In genomic region chr21:42845296-42845965, GRCh38 we compare ENCODE assay signal across 11 cellular contexts. TPM values are rescaled to one million over a fixed set of nuclear protein-coding genes. Genes with fewer than 3 reads are reported as not detected.
DNase-seq lines count a peak whose midpoint lies in the region; ATAC-seq and TF ChIP-seq lines count a peak whose summit lies in the region.
"Had no signal": no experiment of that assay in that cellular context is flagged by ENCODE, and none has a peak within 500 bp of the region (broad histone marks: within the 10 kb centered on the region; RNA-seq: fewer than 3 reads in every experiment).

No MANE protein-coding gene starts in this region.

- H3K4me2 ChIP-seq in hepatocyte: no peak overlapping the region

- no peak for ATAC-seq in GM21576 (IDR thresholded peaks at IDR 0.05; ENCODE audit: unreplicated experiment)

- WGBS in thyroid gland, 2 donors: 76 to 80% methylated on average over 21 of the region's 21 CpGs
- WGBS in hepatocyte (ENCODE audit: low lambda C conversion rate, missing lambda C conversion rate): 91% methylated on average over 21 of the region's 21 CpGs

- no peaks in the 10 kb centered on the region for H3K79me2 ChIP-seq in hepatocyte

- H3K9me2 ChIP-seq in hepatocyte (replicated peaks; ENCODE audit: insufficient read depth): no peaks in the 10 kb centered on the region

- no peak overlapping the region for H3K4me3 ChIP-seq in dorsolateral prefrontal cortex
- no peak overlapping the region for H3K4me3 ChIP-seq in thyroid gland (replicated peaks in 1 of 3)
- no peak overlapping the region for H3K4me3 ChIP-seq in hepatocyte
- H3K4me3 ChIP-seq: ascending aorta had no signal

- TF ChIP-seq CTCF in dorsolateral prefrontal cortex (IDR thresholded peaks at IDR 0.05 in 54 of 56, conservative IDR thresholded peaks at IDR 0.05 in 2 of 56; ENCODE audit: low read depth in 1 of 56, partially characterized antibody in 56 of 56) (no peak), thyroid gland (IDR thresholded peaks at IDR 0.05) (no peak), hepatocyte (IDR thresholded peaks at IDR 0.05; ENCODE audit: poor library complexity) (no peak)

- H3K4me1 Mint-ChIP-seq in activated naive CD4-positive, alpha-beta T cell treated with anti-CD3 and anti-CD28 coated beads, Interleukin-2, amount 10 ng/mL, durations not matched to agents 7 days and 5 days: no peaks in the 10 kb centered on the region
- H3K4me1 Mint-ChIP-seq in activated T-helper 2 cell treated with anti-CD3 and anti-CD28 coated beads, Interferon-gamma antibody, Interleukin-2, Interleukin-4, amounts not matched to agents 10 μg/mL and 5 μg/mL and 100 μg/mL, durations not matched to agents 14 hours and 24 hours and 36 hours (ENCODE audit: low read depth): no peaks in the 10 kb centered on the region

- TF ChIP-seq POLR2A in thyroid gland (IDR thresholded peaks at IDR 0.05): no peak

- no peaks in the 10 kb centered on the region for H3K27me3 Mint-ChIP-seq in activated naive CD4-positive, alpha-beta T cell treated with anti-CD3 and anti-CD28 coated beads, Interleukin-2, amount 10 ng/mL, durations not matched to agents 7 days and 5 days
- H3K27me3 Mint-ChIP-seq in activated T-helper 2 cell treated with anti-CD3 and anti-CD28 coated beads, Interferon-gamma antibody, Interleukin-2, Interleukin-4, amounts not matched to agents 10 μg/mL and 5 μg/mL and 100 μg/mL, durations not matched to agents 14 hours and 24 hours and 36 hours (ENCODE audit: low read depth): no peaks in the 10 kb centered on the region

- H3K27ac ChIP-seq in dorsolateral prefrontal cortex: peak overlapping the region in 27 of 59 donors; percentile 5 to 71 (median 36)
- H3K27ac ChIP-seq in thyroid gland: peak overlapping the region; percentile 53 to 70 (median 65)
- no peak overlapping the region for H3K27ac ChIP-seq in hepatocyte
- H3K27ac ChIP-seq: ascending aorta, HL-60 had no signal

- H3K4me3 Mint-ChIP-seq in activated naive CD4-positive, alpha-beta T cell treated with anti-CD3 and anti-CD28 coated beads, Interleukin-2, amount 10 ng/mL, durations not matched to agents 7 days and 5 days: no peak overlapping the region
- no peak overlapping the region for H3K4me3 Mint-ChIP-seq in activated T-helper 2 cell treated with anti-CD3 and anti-CD28 coated beads, Interferon-gamma antibody, Interleukin-2, Interleukin-4, amounts not matched to agents 10 μg/mL and 5 μg/mL and 100 μg/mL, durations not matched to agents 14 hours and 24 hours and 36 hours (ENCODE audit: low read depth)

- intact Hi-C loops in dorsolateral prefrontal cortex (cut with DNase I) (no loop called here), thyroid gland (cut with DNase I) (loop anchor here (10.0 kb wide), 1 partner anchor 59 kb away; no protein-coding TSS in a partner anchor)
- intact Hi-C loops in activated T-helper 2 cell treated with anti-CD3 and anti-CD28 coated beads, Interferon-gamma antibody, Interleukin-2, Interleukin-4, amounts not matched to agents 10 μg/mL and 5 μg/mL and 100 μg/mL, durations not matched to agents 14 hours and 24 hours and 36 hours (cut with micrococcal nuclease): no loop called here

- no peaks in the 10 kb centered on the region for H3K9me3 Mint-ChIP-seq in activated naive CD4-positive, alpha-beta T cell treated with anti-CD3 and anti-CD28 coated beads, Interleukin-2, amount 10 ng/mL, durations not matched to agents 7 days and 5 days
- no peaks in the 10 kb centered on the region for H3K9me3 Mint-ChIP-seq in activated T-helper 2 cell treated with anti-CD3 and anti-CD28 coated beads, Interferon-gamma antibody, Interleukin-2, Interleukin-4, amounts not matched to agents 10 μg/mL and 5 μg/mL and 100 μg/mL, durations not matched to agents 14 hours and 24 hours and 36 hours

- H4K20me1 ChIP-seq in hepatocyte (ENCODE audit: insufficient read depth, poor library complexity, severe bottlenecking): no peaks in the 10 kb centered on the region

- peak; percentile 5 for DNase-seq in activated naive CD4-positive, alpha-beta T cell treated with anti-CD3 and anti-CD28 coated beads, Interleukin-2, amount 50 U/mL, for 16 hours
- DNase-seq in activated naive CD4-positive, alpha-beta T cell treated with anti-CD3 and anti-CD28 coated beads, Interleukin-2, amount 10 ng/mL, durations not matched to agents 7 days and 5 days: no peak
- peak in 8 of 10 donors; percentile 36 to 53 (median 44) for DNase-seq in dorsolateral prefrontal cortex
- DNase-seq in medulla oblongata (ENCODE audit: extremely low spot score): peak; percentile 77
- DNase-seq in thyroid gland: peak; percentile 80 to 83
- DNase-seq in activated T-helper 2 cell treated with anti-CD3 and anti-CD28 coated beads, Interferon-gamma antibody, Interleukin-2, Interleukin-4, amounts not matched to agents 10 μg/mL and 5 μg/mL and 100 μg/mL, durations not matched to agents 14 hours and 24 hours and 36 hours (ENCODE audit: low spot score): no peak
- DNase-seq in hepatocyte (ENCODE audit: low spot score): no peak
- DNase-seq: OCI-M1 had no signal

- H3K36me3 ChIP-seq in thyroid gland (peaks cover 13 to 17% of the 10 kb centered on the region in 2 donors), hepatocyte (replicated peaks; ENCODE audit: insufficient read depth, low read depth) (no peaks in the 10 kb centered on the region)

- H3K27me3 ChIP-seq in dorsolateral prefrontal cortex (no peaks in the 10 kb centered on the region), thyroid gland (no peaks in the 10 kb centered on the region), hepatocyte (no peaks in the 10 kb centered on the region)
- H3K27me3 ChIP-seq: ascending aorta had no signal

- H3K27ac Mint-ChIP-seq in activated naive CD4-positive, alpha-beta T cell treated with anti-CD3 and anti-CD28 coated beads, Interleukin-2, amount 10 ng/mL, durations not matched to agents 7 days and 5 days: no peak overlapping the region
- H3K27ac Mint-ChIP-seq in activated T-helper 2 cell treated with anti-CD3 and anti-CD28 coated beads, Interferon-gamma antibody, Interleukin-2, Interleukin-4, amounts not matched to agents 10 μg/mL and 5 μg/mL and 100 μg/mL, durations not matched to agents 14 hours and 24 hours and 36 hours: no peak overlapping the region

- H2AFZ ChIP-seq in hepatocyte: no peak overlapping the region

- H3K9me3 ChIP-seq in thyroid gland (no peaks in the 10 kb centered on the region), hepatocyte (ENCODE audit: low read depth) (no peaks in the 10 kb centered on the region)
- H3K9me3 ChIP-seq: ascending aorta had no signal

- peaks cover 44% of the 10 kb centered on the region for H3K36me3 Mint-ChIP-seq in activated naive CD4-positive, alpha-beta T cell treated with anti-CD3 and anti-CD28 coated beads, Interleukin-2, amount 10 ng/mL, durations not matched to agents 7 days and 5 days
- H3K36me3 Mint-ChIP-seq in activated T-helper 2 cell treated with anti-CD3 and anti-CD28 coated beads, Interferon-gamma antibody, Interleukin-2, Interleukin-4, amounts not matched to agents 10 μg/mL and 5 μg/mL and 100 μg/mL, durations not matched to agents 14 hours and 24 hours and 36 hours (ENCODE audit: low read depth): peaks cover 60% of the 10 kb centered on the region

- peaks cover 14 to 15% of the 10 kb centered on the region in 2 donors for H3K4me1 ChIP-seq in thyroid gland
- no peaks in the 10 kb centered on the region for H3K4me1 ChIP-seq in hepatocyte (ENCODE audit: insufficient read depth)

- CTCF ChIA-PET in activated naive CD4-positive, alpha-beta T cell treated with anti-CD3 and anti-CD28 coated beads, Interleukin-2, amount 10 ng/mL, durations not matched to agents 7 days and 5 days (lab: Charles Lee): no interaction called here

RNA-seq across cellular contexts. Expression of gene WDR4, which starts 33.9 kb away (rescaled TPM):
- total RNA-seq in dorsolateral prefrontal cortex (10 to 100 TPM; 10.5 to 26.1 (median 16.4) TPM), thyroid gland (10 to 100 TPM in 2 of 4 donors, 1 to 10 TPM in 2; 8.1 to 13.2 (median 10.9) TPM), hepatocyte (4.2 and 6.4 TPM in 2 replicates)
- 62.2 and 65.6 TPM in 2 replicates for total RNA-seq in activated T-helper 2 cell treated with anti-CD3 and anti-CD28 coated beads, Interferon-gamma antibody, Interleukin-2, Interleukin-4, amounts not matched to agents 10 μg/mL and 5 μg/mL and 100 μg/mL, durations not matched to agents 14 hours and 24 hours and 36 hours
- 10.1 and 11.1 TPM in 2 replicates for polyA plus RNA-seq in hepatocyte

RNA-seq across cellular contexts. Expression of gene NDUFV3, which starts 47.7 kb away (rescaled TPM):
- 10 to 100 TPM; 31.4 to 60.4 (median 38.6) TPM for total RNA-seq in dorsolateral prefrontal cortex
- total RNA-seq in thyroid gland: 10 to 100 TPM; 51.9 to 61.8 (median 55.2) TPM
- 39.6 and 45.9 TPM in 2 replicates for total RNA-seq in activated T-helper 2 cell treated with anti-CD3 and anti-CD28 coated beads, Interferon-gamma antibody, Interleukin-2, Interleukin-4, amounts not matched to agents 10 μg/mL and 5 μg/mL and 100 μg/mL, durations not matched to agents 14 hours and 24 hours and 36 hours
- total RNA-seq in hepatocyte: 31.9 and 34.1 TPM in 2 replicates
- polyA plus RNA-seq in hepatocyte: 36.3 and 39.7 TPM in 2 replicates

Comparison
In these comparisons a context has a peak if more than half of its experiments do, and no peak if none do; other contexts are left out.
1. DNase-seq: peak in activated naive CD4-positive, alpha-beta T cell treated with anti-CD3 and anti-CD28 coated beads, Interleukin-2, amount 50 U/mL, for 16 hours (single experiment), dorsolateral prefrontal cortex (8 of 10), medulla oblongata (single experiment) and thyroid gland (2 of 2); none in activated naive CD4-positive, alpha-beta T cell treated with anti-CD3 and anti-CD28 coated beads, Interleukin-2, amount 10 ng/mL, durations not matched to agents 7 days and 5 days (single experiment), activated T-helper 2 cell treated with anti-CD3 and anti-CD28 coated beads, Interferon-gamma antibody, Interleukin-2, Interleukin-4, amounts not matched to agents 10 μg/mL and 5 μg/mL and 100 μg/mL, durations not matched to agents 14 hours and 24 hours and 36 hours (single experiment) and hepatocyte (single experiment).